8 cellular contexts compared by ENCODE assay signal in the genomic region with DNA sequence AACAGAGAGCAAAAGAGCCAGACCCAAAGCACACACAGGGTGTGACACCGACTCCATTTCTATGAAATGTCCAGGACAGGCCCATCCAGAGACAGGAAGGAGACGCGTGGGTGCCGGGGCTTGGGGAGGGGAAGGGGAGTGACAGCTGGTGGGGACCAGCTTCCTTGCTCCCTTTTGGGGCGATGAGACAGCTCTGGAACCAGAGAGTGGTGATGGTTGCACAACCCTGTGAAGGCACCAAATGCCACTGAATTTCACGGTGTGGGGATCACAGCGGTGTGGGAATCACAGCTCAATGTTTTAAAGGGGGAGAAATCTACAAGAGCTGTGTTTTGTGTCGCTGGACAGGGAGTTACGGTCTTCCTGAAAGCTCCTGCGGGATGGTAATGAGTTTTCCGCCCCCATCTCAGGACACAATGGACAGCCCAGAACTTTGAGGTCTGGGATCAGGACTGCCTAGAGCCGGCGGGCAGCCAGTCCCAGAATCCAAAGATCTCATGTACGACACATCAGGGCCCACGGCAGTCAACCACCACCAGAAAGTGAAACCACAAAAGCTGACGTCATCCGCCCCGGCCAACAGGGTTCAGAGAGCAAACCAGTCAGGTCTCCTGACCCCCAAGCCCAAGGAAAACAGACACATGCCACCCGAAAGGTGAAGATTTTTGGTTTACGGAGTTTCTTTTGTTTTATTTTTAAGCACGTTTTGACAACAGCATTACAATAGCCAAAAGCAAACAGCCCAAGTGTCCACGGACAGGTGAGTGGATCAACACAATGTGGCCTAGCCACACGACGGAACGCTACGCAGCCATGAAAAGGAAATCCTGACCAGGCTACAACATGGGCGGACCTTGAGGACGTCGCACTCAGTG. TPM values are rescaled to one million over a fixed set of nuclear protein-coding genes. Genes with fewer than 3 reads are reported as not detected.
DNase-seq lines count a peak whose midpoint lies in the region; ATAC-seq and TF ChIP-seq lines count a peak whose summit lies in the region.

No MANE protein-coding gene starts in this region.

- TF ChIP-seq CTCF in foreskin fibroblast (IDR thresholded peaks at IDR 0.05; ENCODE audit: low read depth, low read length) (no peak), gastrocnemius medialis (IDR thresholded peaks at IDR 0.05 in 4 of 5, conservative IDR thresholded peaks at IDR 0.05 in 1 of 5) (no peak)

- peaks cover 38% of the 10 kb centered on the region for H3K4me1 Mint-ChIP-seq in activated T-cell treated with anti-CD3 and anti-CD28 coated beads, Interleukin-2, amount 50 U/mL, for 72 hours (ENCODE audit: low read depth)

- H3K36me3 ChIP-seq in MG63 (peaks cover 4% of the 10 kb centered on the region; the same call in 1 of the 2 replicates), gastrocnemius medialis (no peaks in the 10 kb centered on the region)

- no peaks in the 10 kb centered on the region for H3K9me3 ChIP-seq in MG63
- H3K9me3 ChIP-seq in gastrocnemius medialis, result no peaks in the 10 kb centered on the region

- peak; percentile 85 to 90 for ATAC-seq in activated T-cell treated with anti-CD3 and anti-CD28 coated beads, Interleukin-2, amount 50 U/mL, for 72 hours (replicated peaks in 1 of 2)
- ATAC-seq in gastrocnemius medialis (peak; percentile 44 to 49), GM21576 (IDR thresholded peaks at IDR 0.05; ENCODE audit: unreplicated experiment) (no peak)

- no peaks in the 10 kb centered on the region for H3K27me3 Mint-ChIP-seq in activated T-cell treated with anti-CD3 and anti-CD28 coated beads, Interleukin-2, amount 50 U/mL, for 72 hours (ENCODE audit: low read depth)

- H3K4me3 ChIP-seq in MG63, result no peak overlapping the region
- no peak overlapping the region for H3K4me3 ChIP-seq in foreskin fibroblast (ENCODE audit: low read depth in 1 of 2, low read length in 2 of 2)
- peak overlapping the region; percentile 10 to 40 (median 32) for H3K4me3 ChIP-seq in gastrocnemius medialis

- TF ChIP-seq POLR2A in gastrocnemius medialis (IDR thresholded peaks at IDR 0.05), result no peak

- intact Hi-C loops in gastrocnemius medialis (cut with DNase I; ENCODE audit: low total_unique reads), result no loop called here

- peak overlapping the region; percentile 73 to 90 (median 80) for H3K27ac ChIP-seq in gastrocnemius medialis

- peak overlapping the region; percentile 87 to 91 for H3K4me3 Mint-ChIP-seq in activated T-cell treated with anti-CD3 and anti-CD28 coated beads, Interleukin-2, amount 50 U/mL, for 72 hours

- H3K4me1 ChIP-seq in gastrocnemius medialis, result peaks cover 54 to 75% of the 10 kb centered on the region in 2 donors

- no peaks in the 10 kb centered on the region for H3K27me3 ChIP-seq in MG63
- no peaks in the 10 kb centered on the region for H3K27me3 ChIP-seq in gastrocnemius medialis

- in situ Hi-C loops in gastrocnemius medialis (cut with MboI; ENCODE audit: low sequenced_read_pairs in 4 of 4), result no loop called here

- peaks cover 0 to 6% of the 10 kb centered on the region in 2 donors for H3K36me3 Mint-ChIP-seq in activated T-cell treated with anti-CD3 and anti-CD28 coated beads, Interleukin-2, amount 50 U/mL, for 72 hours (ENCODE audit: insufficient read depth in 2 of 2)

- DNase-seq in MG63 (peak; percentile 71), foreskin fibroblast (peak; percentile 24 to 46), gastrocnemius medialis (peak in 1 of 2 donors; percentile 57), NCI-H2227 treated with DMSO at 0.1 percent for 48 hours (lab: John Stamatoyannopoulos, UW) (no peak), dedifferentiated amniotic fluid mesenchymal stem cell (ENCODE audit: extremely low spot score) (no peak), NCI-H2107 treated with DMSO at 0.1 percent for 48 hours (lab: John Stamatoyannopoulos, UW; ENCODE audit: unreplicated experiment) (no peak)
- DNase-seq in activated T-cell treated with anti-CD3 and anti-CD28 coated beads, Interleukin-2, amount 50 U/mL, for 72 hours, result peak; percentile 85 to 88

- no peaks in the 10 kb centered on the region for H3K9me3 Mint-ChIP-seq in activated T-cell treated with anti-CD3 and anti-CD28 coated beads, Interleukin-2, amount 50 U/mL, for 72 hours

- H3K27ac Mint-ChIP-seq in activated T-cell treated with anti-CD3 and anti-CD28 coated beads, Interleukin-2, amount 50 U/mL, for 72 hours, result peak overlapping the region; percentile 96

RNA-seq across cellular contexts. Expression of a gene that starts 7.3 kb away (rescaled TPM):
- 68.4 and 87.7 TPM in 2 replicates for total RNA-seq in MG63 (2014; rRNA removed; shearing (Covaris generic); ENCODE audit: low replicate concordance)
- total RNA-seq in activated T-cell treated with anti-CD3 and anti-CD28 coated beads, Interleukin-2, amount 50 U/mL, for 72 hours, result 10 to 100 TPM; 45.1 to 63.7 TPM
- 100 to 1,000 TPM in 2 of 4 donors, 10 to 100 TPM in 2; 70.0 to 114 (median 91.2) TPM for total RNA-seq in gastrocnemius medialis

RNA-seq across cellular contexts. Expression of a gene that starts 9.5 kb away (rescaled TPM):
- total RNA-seq in MG63 (2014; rRNA removed; shearing (Covaris generic); ENCODE audit: low replicate concordance), result 127 and 179 TPM in 2 replicates
- total RNA-seq in activated T-cell treated with anti-CD3 and anti-CD28 coated beads, Interleukin-2, amount 50 U/mL, for 72 hours, result 100 to 1,000 TPM; 101 to 126 TPM
- total RNA-seq in gastrocnemius medialis, result 100 to 1,000 TPM in 1 of 4 donors, 10 to 100 TPM in 3; 31.5 to 114 (median 73.0) TPM

RNA-seq across cellular contexts. Expression of a gene that starts 36.0 kb away (rescaled TPM):
- total RNA-seq in MG63 (2014; rRNA removed; shearing (Covaris generic); ENCODE audit: low replicate concordance), result 36.4 and 42.7 TPM in 2 replicates
- 10 to 100 TPM; 28.7 to 37.2 TPM for total RNA-seq in activated T-cell treated with anti-CD3 and anti-CD28 coated beads, Interleukin-2, amount 50 U/mL, for 72 hours
- total RNA-seq in gastrocnemius medialis, result 10 to 100 TPM; 23.1 to 60.9 (median 27.1) TPM

RNA-seq across cellular contexts. Expression of a gene that starts 43.9 kb away (rescaled TPM):
- total RNA-seq in MG63 (2014; rRNA removed; shearing (Covaris generic); ENCODE audit: low replicate concordance), result 1.2 and 2.4 TPM in 2 replicates
- 1 to 10 TPM; 4.3 to 4.5 TPM for total RNA-seq in activated T-cell treated with anti-CD3 and anti-CD28 coated beads, Interleukin-2, amount 50 U/mL, for 72 hours
- total RNA-seq in gastrocnemius medialis, result 1 to 10 TPM; 2.1 to 5.3 (median 2.6) TPM

RNA-seq across cellular contexts. Expression of a gene that starts 54.6 kb away (rescaled TPM):
- 8.9 and 11.6 TPM in 2 replicates for total RNA-seq in MG63 (2014; rRNA removed; shearing (Covaris generic); ENCODE audit: low replicate concordance)
- under 1 TPM; 0.32 to 0.55 TPM for total RNA-seq in activated T-cell treated with anti-CD3 and anti-CD28 coated beads, Interleukin-2, amount 50 U/mL, for 72 hours
- total RNA-seq in gastrocnemius medialis, result 1 to 10 TPM in 2 of 4 donors, under 1 TPM in 1, not detected in 1; 0.62 to 2.5 (median 2.0) TPM

Comparison
In these comparisons a context has a peak if more than half of its experiments do, and no peak if none do; other contexts are left out.
1. DNase-seq: peak in MG63 (single experiment), activated T-cell treated with anti-CD3 and anti-CD28 coated beads, Interleukin-2, amount 50 U/mL, for 72 hours (2 of 2) and foreskin fibroblast (2 of 2); none in NCI-H2227 treated with DMSO at 0.1 percent for 48 hours (single experiment), dedifferentiated amniotic fluid mesenchymal stem cell (single experiment) and NCI-H2107 treated with DMSO at 0.1 percent for 48 hours (single experiment).
2. H3K4me3 ChIP-seq: peak in gastrocnemius medialis (4 of 4); none in MG63 (single experiment) and foreskin fibroblast (0 of 2).